In genomic region chr17:38357488-38358123, GRCh38 we compare ENCODE assay signal across 21 cellular contexts. TPM values are rescaled to one million over a fixed set of nuclear protein-coding genes. Genes with fewer than 3 reads are reported as not detected.
DNase-seq lines count a peak whose midpoint lies in the region; ATAC-seq, FAIRE-seq and TF ChIP-seq lines count a peak whose summit lies in the region.
"Had no signal": no experiment of that assay in that cellular context is flagged by ENCODE, and none has a peak within 500 bp of the region (broad histone marks: within the 10 kb centered on the region; RNA-seq: fewer than 3 reads in every experiment).

No MANE protein-coding gene starts in this region.

- peak overlapping the region; percentile 2 for H3K4me3 Mint-ChIP-seq in neural crest cell
- H3K4me3 Mint-ChIP-seq: activated CD8-positive, alpha-beta T cell treated with anti-CD3 and anti-CD28 coated beads, Interleukin-2, amount 10 ng/mL, durations not matched to agents 7 days and 5 days; CD8-positive, alpha-beta T cell had no signal

- H3K27me3 ChIP-seq in endothelial cell of umbilical vein (ENCODE audit: control insufficient read depth in 2 of 2, insufficient read depth in 2 of 2, low read length in 2 of 2) (no peaks in the 10 kb centered on the region), uterus (no peaks in the 10 kb centered on the region)
- H3K27me3 ChIP-seq: foreskin keratinocyte had no signal

- no peak overlapping the region for H3K4me2 ChIP-seq in endothelial cell of umbilical vein (ENCODE audit: insufficient read depth, low read length)
- H3K4me2 ChIP-seq: A549 had no signal

- FAIRE-seq in endothelial cell of umbilical vein (lab: Jason Lieb, UNC), result no peak
- FAIRE-seq: A549 had no signal

- no peaks in the 10 kb centered on the region for H3K36me3 Mint-ChIP-seq in neural crest cell (ENCODE audit: low read depth)

- no peaks in the 10 kb centered on the region for H3K9me1 ChIP-seq in endothelial cell of umbilical vein (replicated peaks; ENCODE audit: control insufficient read depth, extremely low read depth, insufficient read depth, low read length)

- ATAC-seq in left ventricle myocardium superior, result peak; percentile 25
- ATAC-seq: A549; activated CD8-positive, alpha-beta T cell treated with anti-CD3 and anti-CD28 coated beads, Interleukin-2, amount 10 ng/mL, durations not matched to agents 7 days and 5 days; CD8-positive, alpha-beta T cell; foreskin keratinocyte had no signal

- TF ChIP-seq CTCF in endothelial cell of umbilical vein (IDR thresholded peaks at IDR 0.05; ENCODE audit: extremely low read depth in 1 of 2, insufficient read depth in 1 of 2, low read depth in 1 of 2, low read length in 2 of 2), result no peak
- no peak for TF ChIP-seq CTCF in neural crest cell (conservative IDR thresholded peaks at IDR 0.05)
- no peak for TF ChIP-seq CTCF in uterus (IDR thresholded peaks at IDR 0.05)

- H2AFZ ChIP-seq in endothelial cell of umbilical vein (ENCODE audit: low read depth, low read length), result no peak overlapping the region

- H3K4me1 ChIP-seq in endothelial cell of umbilical vein (ENCODE audit: control insufficient read depth, extremely low read depth, insufficient read depth, low read length) (peaks cover 5% of the 10 kb centered on the region), uterus (peaks cover 4 to 17% of the 10 kb centered on the region in 2 donors)

- dilution Hi-C loops in endothelial cell of umbilical vein (cut with MboI; ENCODE audit: extremely low pct_ligation_motif_present, low sequenced_read_pairs), result no loop called here

- no peaks in the 10 kb centered on the region for H3K36me3 ChIP-seq in endothelial cell of umbilical vein (ENCODE audit: control insufficient read depth in 2 of 2, extremely low read depth in 1 of 2, insufficient read depth in 2 of 2, low read length in 2 of 2)
- no peaks in the 10 kb centered on the region for H3K36me3 ChIP-seq in uterus

- no peak for TF ChIP-seq POLR2A in endothelial cell of umbilical vein (IDR thresholded peaks at IDR 0.05; ENCODE audit: low read depth, low read length)
- no peak for TF ChIP-seq POLR2A in uterus (IDR thresholded peaks at IDR 0.05)

- peaks cover 2% of the 10 kb centered on the region for H4K20me1 ChIP-seq in endothelial cell of umbilical vein (replicated peaks; ENCODE audit: control insufficient read depth, extremely low read depth, insufficient read depth, low read length)

- H3K27ac ChIP-seq in endothelial cell of umbilical vein (ENCODE audit: insufficient read depth, low read depth, low read length) (no peak overlapping the region), uterus (peak overlapping the region; percentile 54 to 62)
- H3K27ac ChIP-seq: A549, foreskin keratinocyte, SK-N-MC had no signal

- no peaks in the 10 kb centered on the region for H3K9me3 Mint-ChIP-seq in neural crest cell
- H3K9me3 Mint-ChIP-seq: CD8-positive, alpha-beta T cell had no signal

- intact Hi-C loops in left ventricle myocardium superior (cut with micrococcal nuclease) (no loop called here), cardiac septum (cut with DNase I) (loop anchor here (10.0 kb wide), 2 partner anchors 127 to 307 kb away; no protein-coding TSS in a partner anchor), endothelial cell of umbilical vein (cut with micrococcal nuclease) (no loop called here), uterus (cut with DNase I; ENCODE audit: low total_unique reads) (no loop called here)

- H3K4me3 ChIP-seq in endothelial cell of umbilical vein (replicated peaks in 1 of 3; ENCODE audit: insufficient read depth in 1 of 3, low read depth in 1 of 3, low read length in 3 of 3) (no peak overlapping the region), uterus (no peak overlapping the region)
- H3K4me3 ChIP-seq: A549, SK-N-MC had no signal

- POLR2A ChIA-PET in endothelial cell of umbilical vein (lab: Charles Lee), result no interaction called here

- H3K27me3 Mint-ChIP-seq in neural crest cell (ENCODE audit: low read depth), result no peaks in the 10 kb centered on the region

- no peak overlapping the region for H3K27ac Mint-ChIP-seq in neural crest cell (ENCODE audit: unreplicated experiment)
- H3K27ac Mint-ChIP-seq: activated CD8-positive, alpha-beta T cell treated with anti-CD3 and anti-CD28 coated beads, Interleukin-2, amount 10 ng/mL, durations not matched to agents 7 days and 5 days; CD8-positive, alpha-beta T cell had no signal

- H3K79me2 ChIP-seq in endothelial cell of umbilical vein (ENCODE audit: control insufficient read depth, insufficient read depth, low read length), result peaks cover 4% of the 10 kb centered on the region

- no TSS peak for BruUV-seq in endothelial cell of umbilical vein (replicated peaks; lab: Mats Ljungman, UMichigan)

- H3K9me3 ChIP-seq in endothelial cell of umbilical vein (replicated peaks; ENCODE audit: control insufficient read depth, insufficient read depth, low read length), result no peaks in the 10 kb centered on the region
- H3K9me3 ChIP-seq in uterus, result no peaks in the 10 kb centered on the region
- H3K9me3 ChIP-seq: A549 had no signal

- peaks cover 58% of the 10 kb centered on the region for H3K4me1 Mint-ChIP-seq in neural crest cell

- CTCF ChIA-PET in endothelial cell of umbilical vein (lab: Charles Lee), result interaction anchor here (2.3 kb wide), 1 partner anchor 57 kb away, joined by 6 read pairs; no protein-coding TSS in a partner anchor

- no peak overlapping the region for H3K9ac ChIP-seq in endothelial cell of umbilical vein (replicated peaks; ENCODE audit: extremely low read depth, insufficient read depth, low read length)

- DNase-seq in left ventricle myocardium superior (no peak), cardiac septum (ENCODE audit: low spot score) (no peak), endothelial cell of umbilical vein (ENCODE audit: low read depth, low spot score) (peak; percentile 32), neural crest cell (ENCODE audit: low read depth, low spot score) (no peak), uterus (no peak), amniotic stem cell (lab: John Stamatoyannopoulos, UW) (no peak), SK-N-DZ (ENCODE audit: low spot score) (no peak), globus pallidus (ENCODE audit: low spot score) (no peak)
- DNase-seq: activated CD8-positive, alpha-beta T cell treated with anti-CD3 and anti-CD28 coated beads, Interleukin-2, amount 10 ng/mL, durations not matched to agents 7 days and 5 days; activated effector memory CD4-positive, alpha-beta T cell treated with Interleukin-2 at 50 U/mL for 16 hours; CD8-positive, alpha-beta T cell; foreskin keratinocyte; GF-D8; islet precursor cell; MM.1S; NCI-H2227 treated with DMSO at 0.1 percent for 48 hours; stimulated activated CD4-positive, alpha-beta T cell treated with anti-CD3 and anti-CD28 coated beads, Interleukin-4, amount 100 ng/mL, for 1 hour had no signal

TF ChIP-seq in endothelial cell of umbilical vein, 7 proteins besides CTCF, POLR2A, EP300 and RAD21:
- no peak for TF ChIP-seq MYC (IDR thresholded peaks at IDR 0.05; ENCODE audit: low read depth, low read length)
- TF ChIP-seq EZH2 (IDR thresholded peaks at IDR 0.05; ENCODE audit: borderline replicate concordance, low read depth, low read length, severe bottlenecking), result no peak
- TF ChIP-seq FOS (IDR thresholded peaks at IDR 0.05; ENCODE audit: borderline replicate concordance, insufficient read depth, low read length), result no peak
- no peak for TF ChIP-seq POLR2AphosphoS5 (IDR thresholded peaks at IDR 0.05; ENCODE audit: insufficient read depth, low read depth, low read length)
- TF ChIP-seq MAX (IDR thresholded peaks at IDR 0.05; ENCODE audit: insufficient read depth, insufficient read length), result no peak
- TF ChIP-seq GATA2 (IDR thresholded peaks at IDR 0.05; ENCODE audit: insufficient read depth, insufficient read length, low read depth, low read length), result no peak

RNA-seq across cellular contexts. Expression of gene SOCS7, which starts 6.0 kb away (rescaled TPM):
- total RNA-seq in left ventricle myocardium superior, result 15.2 TPM
- total RNA-seq in cardiac septum, result 17.8 TPM
- total RNA-seq in endothelial cell of umbilical vein, result 10.4 and 11.7 TPM in 2 replicates
- polyA plus RNA-seq in endothelial cell of umbilical vein, result 5.9 and 6.6 TPM in 2 replicates
- 7.5 and 7.9 TPM in 2 replicates for polyA plus RNA-seq in endothelial cell of umbilical vein (2011; cell fraction: cytosol; rRNA removed)
- polyA plus RNA-seq in endothelial cell of umbilical vein (2011; cell fraction: nucleus; rRNA removed), result 11.8 and 15.3 TPM in 2 replicates
- 7.6 and 8.9 TPM in 2 replicates for polyA plus RNA-seq in endothelial cell of umbilical vein (2012)
- polyA minus RNA-seq in endothelial cell of umbilical vein, result 18.5 and 19.0 TPM in 2 replicates
- 14.0 TPM for polyA minus RNA-seq in endothelial cell of umbilical vein (2011; cell fraction: cytosol; rRNA and poly(A)+ RNA removed)
- polyA minus RNA-seq in endothelial cell of umbilical vein (2011; cell fraction: nucleus; rRNA and poly(A)+ RNA removed), result 9.8 and 12.1 TPM in 2 replicates
- total RNA-seq in neural crest cell, result 35.3 and 37.9 TPM in 2 replicates
- 10 to 100 TPM in 2 of 4 donors, 1 to 10 TPM in 2; 2.6 to 24.5 (median 14.6) TPM for total RNA-seq in uterus
- 19.1 and 19.2 TPM in 2 replicates for polyA plus RNA-seq in SK-N-DZ (2014; cell fraction: cytosol; rRNA removed)
- polyA plus RNA-seq in SK-N-DZ (2014; cell fraction: nucleus; rRNA removed), result 14.0 and 19.9 TPM in 2 replicates

RNA-seq across cellular contexts. Expression of gene GPR179, which starts 13.8 kb away (rescaled TPM):
- not detected for total RNA-seq in left ventricle myocardium superior
- total RNA-seq in cardiac septum, result 0.16 TPM
- total RNA-seq in endothelial cell of umbilical vein, result not detected in 2 replicates
- polyA plus RNA-seq in endothelial cell of umbilical vein, result not detected in 2 replicates
- not detected in 2 replicates for polyA plus RNA-seq in endothelial cell of umbilical vein (2011; cell fraction: cytosol; rRNA removed)
- polyA plus RNA-seq in endothelial cell of umbilical vein (2011; cell fraction: nucleus; rRNA removed), result 0.01 TPM in 1 of 2 replicates, not detected in the other
- polyA plus RNA-seq in endothelial cell of umbilical vein (2012), result not detected in 2 replicates
- not detected in 2 replicates for polyA minus RNA-seq in endothelial cell of umbilical vein
- not detected for polyA minus RNA-seq in endothelial cell of umbilical vein (2011; cell fraction: cytosol; rRNA and poly(A)+ RNA removed)
- not detected in 2 replicates for polyA minus RNA-seq in endothelial cell of umbilical vein (2011; cell fraction: nucleus; rRNA and poly(A)+ RNA removed)
- total RNA-seq in neural crest cell, result 0.07 and 0.20 TPM in 2 replicates
- 1 to 10 TPM in 1 of 4 donors, under 1 TPM in 2, not detected in 1; 0.12 to 5.3 (median 0.97) TPM for total RNA-seq in uterus
- 0.06 TPM in 1 of 2 replicates, not detected in the other for polyA plus RNA-seq in SK-N-DZ (2014; cell fraction: cytosol; rRNA removed)
- polyA plus RNA-seq in SK-N-DZ (2014; cell fraction: nucleus; rRNA removed), result 0.08 and 0.70 TPM in 2 replicates
- total RNA-seq: foreskin keratinocyte, HT1080, pulmonary artery endothelial cell had no signal
- polyA plus RNA-seq: foreskin keratinocyte had no signal
